ENCODE assay signal across 18 cellular contexts in the genomic region with DNA sequence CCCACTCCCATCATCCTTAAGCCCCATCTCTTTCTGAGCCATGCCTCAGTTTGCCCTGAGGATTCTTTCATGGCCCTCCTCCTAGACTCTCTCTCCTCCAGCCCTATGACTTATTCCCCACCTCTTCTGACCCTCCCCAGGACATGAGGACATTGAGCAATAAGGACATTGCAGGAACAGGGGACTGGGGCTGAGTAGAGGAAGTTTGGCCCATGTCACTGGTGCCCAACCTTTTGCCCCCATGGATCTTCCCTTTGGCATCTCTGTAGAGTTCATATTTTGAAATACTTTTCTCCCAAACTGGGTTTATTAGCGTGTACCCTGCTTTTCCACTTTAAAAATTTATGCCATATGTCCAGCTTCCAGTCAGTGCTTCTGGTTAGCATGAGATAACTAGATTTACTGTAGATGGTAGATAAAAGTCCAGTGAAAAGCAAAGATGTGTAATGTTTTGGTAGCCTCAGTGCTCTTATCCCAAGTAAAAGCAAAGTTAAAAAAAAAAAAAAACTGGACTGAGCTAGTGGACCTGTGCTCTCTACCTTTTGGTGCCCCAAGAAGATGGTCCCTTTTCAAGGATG. TPM values are rescaled to one million over a fixed set of nuclear protein-coding genes. Genes with fewer than 3 reads are reported as not detected.
DNase-seq lines count a peak whose midpoint lies in the region; ATAC-seq and TF ChIP-seq lines count a peak whose summit lies in the region.
"Had no signal": no experiment of that assay in that cellular context is flagged by ENCODE, and none has a peak within 500 bp of the region (broad histone marks: within the 10 kb centered on the region; RNA-seq: fewer than 3 reads in every experiment).

No MANE protein-coding gene starts in this region.

- H3K4me3 ChIP-seq in ascending aorta: no peak overlapping the region
- H3K4me3 ChIP-seq in mesenchymal stem cell (ENCODE audit: insufficient read depth in 1 of 2, low read depth in 1 of 2, low read length in 2 of 2): no peak overlapping the region
- H3K4me3 ChIP-seq in subcutaneous abdominal adipose tissue (ENCODE audit: low read depth in 1 of 5, low read length in 5 of 5): peak overlapping the region in 2 of 5 donors; percentile 12 to 32

- no peaks in the 10 kb centered on the region for H3K27me3 Mint-ChIP-seq in activated naive CD4-positive, alpha-beta T cell treated with anti-CD3 and anti-CD28 coated beads for 36 hours (ENCODE audit: low read depth)
- H3K27me3 Mint-ChIP-seq: activated CD4-positive, alpha-beta memory T cell treated with anti-CD3 and anti-CD28 coated beads, Interleukin-2, amount 10 ng/mL, durations not matched to agents 7 days and 5 days; activated T-helper 17 cell treated with anti-CD3 and anti-CD28 coated beads, Interleukin-2, amount 50 U/mL, for 72 hours; progenitor cell of endocrine pancreas had no signal

- intact Hi-C loops in ascending aorta (cut with DNase I): loop anchor here (2.0 kb wide), 1 partner anchor 23 kb away; no protein-coding TSS in a partner anchor
- intact Hi-C loops in posterior cingulate gyrus (cut with DNase I): no loop called here
- intact Hi-C loops in activated naive CD4-positive, alpha-beta T cell treated with anti-CD3 and anti-CD28 coated beads for 36 hours (cut with micrococcal nuclease): no loop called here

- no peaks in the 10 kb centered on the region for H3K27me3 ChIP-seq in ascending aorta
- H3K27me3 ChIP-seq in mesenchymal stem cell (ENCODE audit: control insufficient read depth in 1 of 2, insufficient read depth in 1 of 2, low read length in 2 of 2): no peaks in the 10 kb centered on the region
- H3K27me3 ChIP-seq in subcutaneous abdominal adipose tissue (ENCODE audit: control insufficient read depth in 5 of 5, insufficient read depth in 4 of 5, low read length in 5 of 5): no peaks in the 10 kb centered on the region
- H3K27me3 ChIP-seq: foreskin keratinocyte had no signal

- no peak overlapping the region for H2AFZ ChIP-seq in mesenchymal stem cell (ENCODE audit: low read depth, low read length)

- no peaks in the 10 kb centered on the region for H3K9me3 Mint-ChIP-seq in activated naive CD4-positive, alpha-beta T cell treated with anti-CD3 and anti-CD28 coated beads for 36 hours
- H3K9me3 Mint-ChIP-seq: activated CD4-positive, alpha-beta memory T cell treated with anti-CD3 and anti-CD28 coated beads, Interleukin-2, amount 10 ng/mL, durations not matched to agents 7 days and 5 days; activated T-helper 17 cell treated with anti-CD3 and anti-CD28 coated beads, Interleukin-2, amount 50 U/mL, for 72 hours had no signal

- TF ChIP-seq CTCF in ascending aorta (IDR thresholded peaks at IDR 0.05): no peak

- no peak overlapping the region for H2BK15ac ChIP-seq in mesenchymal stem cell (ENCODE audit: low read depth, poor library complexity, severe bottlenecking)

- H4K8ac ChIP-seq in mesenchymal stem cell (ENCODE audit: low read length): no peak overlapping the region

- no peak for ATAC-seq in GM21390 (IDR thresholded peaks at IDR 0.05; ENCODE audit: unreplicated experiment)
- ATAC-seq: activated T-helper 17 cell treated with anti-CD3 and anti-CD28 coated beads, Interleukin-2, amount 50 U/mL, for 72 hours had no signal

- H3K23ac ChIP-seq in mesenchymal stem cell (ENCODE audit: low read length in 2 of 2): no peak overlapping the region

- no peak overlapping the region for H3K4ac ChIP-seq in mesenchymal stem cell (ENCODE audit: low read depth in 1 of 2, low read length in 2 of 2)

- H3K4me3 Mint-ChIP-seq in activated naive CD4-positive, alpha-beta T cell treated with anti-CD3 and anti-CD28 coated beads for 36 hours: no peak overlapping the region
- H3K4me3 Mint-ChIP-seq: activated CD4-positive, alpha-beta memory T cell treated with anti-CD3 and anti-CD28 coated beads, Interleukin-2, amount 10 ng/mL, durations not matched to agents 7 days and 5 days; activated T-helper 17 cell treated with anti-CD3 and anti-CD28 coated beads, Interleukin-2, amount 50 U/mL, for 72 hours had no signal

- no peak overlapping the region for H4K91ac ChIP-seq in mesenchymal stem cell (ENCODE audit: low read length)

- H3K18ac ChIP-seq in mesenchymal stem cell (ENCODE audit: low read depth in 1 of 2, low read length in 2 of 2): no peak overlapping the region

- peak overlapping the region; percentile 88 for H3K9ac ChIP-seq in mesenchymal stem cell (ENCODE audit: low read length)
- peak overlapping the region in 2 of 5 donors; percentile 21 to 54 for H3K9ac ChIP-seq in subcutaneous abdominal adipose tissue (ENCODE audit: low read length in 5 of 5)
- H3K9ac ChIP-seq: KMS-11 had no signal

- no peaks in the 10 kb centered on the region for H3K4me1 Mint-ChIP-seq in activated naive CD4-positive, alpha-beta T cell treated with anti-CD3 and anti-CD28 coated beads for 36 hours (ENCODE audit: low read depth)
- H3K4me1 Mint-ChIP-seq: activated T-helper 17 cell treated with anti-CD3 and anti-CD28 coated beads, Interleukin-2, amount 50 U/mL, for 72 hours had no signal

- no peak overlapping the region for H2BK120ac ChIP-seq in mesenchymal stem cell (ENCODE audit: low read depth, low read length)

- DNase-seq in CD1c-positive myeloid dendritic cell (ENCODE audit: extremely low spot score) (peak; percentile 39), ascending aorta (ENCODE audit: low spot score in 2 of 2) (no peak), mesenchymal stem cell (no peak), posterior cingulate gyrus (no peak), DMS79 (lab: John Stamatoyannopoulos, UW) (no peak)
- DNase-seq in activated naive CD4-positive, alpha-beta T cell treated with anti-CD3 and anti-CD28 coated beads for 36 hours: no peak
- DNase-seq: activated CD4-positive, alpha-beta memory T cell treated with anti-CD3 and anti-CD28 coated beads, Interleukin-2, amount 10 ng/mL, durations not matched to agents 7 days and 5 days; foreskin keratinocyte; NCI-H1417 treated with DMSO at 0.1 percent for 48 hours; NCI-H446 treated with DMSO at 0.1 percent for 48 hours; stimulated activated CD4-positive, alpha-beta T cell treated with anti-CD3 and anti-CD28 coated beads, Interleukin-2, amount 100 ng/mL, for 24 hours had no signal

- peak overlapping the region; percentile 76 for H2AK5ac ChIP-seq in mesenchymal stem cell (ENCODE audit: low read length, severe bottlenecking)

- no peak overlapping the region for H3K14ac ChIP-seq in mesenchymal stem cell (ENCODE audit: low read length in 2 of 2)

- H3K79me1 ChIP-seq in mesenchymal stem cell (replicated peaks; ENCODE audit: low read length, poor library complexity, severe bottlenecking): peaks cover 41% of the 10 kb centered on the region

- no peak overlapping the region for H2BK12ac ChIP-seq in mesenchymal stem cell (ENCODE audit: low read length in 2 of 2)

- H3K27ac Mint-ChIP-seq in activated naive CD4-positive, alpha-beta T cell treated with anti-CD3 and anti-CD28 coated beads for 36 hours: no peak overlapping the region
- H3K27ac Mint-ChIP-seq: activated CD4-positive, alpha-beta memory T cell treated with anti-CD3 and anti-CD28 coated beads, Interleukin-2, amount 10 ng/mL, durations not matched to agents 7 days and 5 days; activated T-helper 17 cell treated with anti-CD3 and anti-CD28 coated beads, Interleukin-2, amount 50 U/mL, for 72 hours; progenitor cell of endocrine pancreas had no signal

- H3K36me3 ChIP-seq in ascending aorta: peaks cover 43 to 52% of the 10 kb centered on the region in 2 donors
- H3K36me3 ChIP-seq in mesenchymal stem cell (ENCODE audit: control insufficient read depth in 1 of 2, insufficient read depth in 2 of 2, low read depth in 1 of 2, low read length in 2 of 2): peaks cover 68 to 79% of the 10 kb centered on the region in 2 experiments
- peaks cover 0 to 72% (median 39%) of the 10 kb centered on the region in 5 donors for H3K36me3 ChIP-seq in subcutaneous abdominal adipose tissue (ENCODE audit: control insufficient read depth in 5 of 5, insufficient read depth in 5 of 5, low read length in 5 of 5)

- peak overlapping the region; percentile 89 to 98 for H3K27ac ChIP-seq in ascending aorta
- H3K27ac ChIP-seq in mesenchymal stem cell (ENCODE audit: low read length, poor library complexity, severe bottlenecking): peak overlapping the region; percentile 88
- peak overlapping the region; percentile 93 for H3K27ac ChIP-seq in subcutaneous abdominal adipose tissue (ENCODE audit: low read depth, low read length)
- H3K27ac ChIP-seq: KMS-11 had no signal

- H3K36me3 Mint-ChIP-seq in activated naive CD4-positive, alpha-beta T cell treated with anti-CD3 and anti-CD28 coated beads for 36 hours (ENCODE audit: low read depth): no peaks in the 10 kb centered on the region

- no CpG with 5 or more reads among the region's 1 CpG for WGBS in mesenchymal stem cell

- H3K4me1 ChIP-seq in ascending aorta (peaks cover 50 to 60% of the 10 kb centered on the region in 2 donors), mesenchymal stem cell (ENCODE audit: control insufficient read depth, insufficient read depth, low read depth, low read length) (peaks cover 40% of the 10 kb centered on the region), subcutaneous abdominal adipose tissue (ENCODE audit: control insufficient read depth in 5 of 5, insufficient read depth in 5 of 5, low read length in 5 of 5) (peaks cover 41 to 100% (median 95%) of the 10 kb centered on the region in 5 donors)

- H2BK5ac ChIP-seq in mesenchymal stem cell (ENCODE audit: low read depth, low read length, poor library complexity, severe bottlenecking): no peak overlapping the region

- H3K9me3 ChIP-seq in ascending aorta: no peaks in the 10 kb centered on the region
- H3K9me3 ChIP-seq in mesenchymal stem cell (ENCODE audit: control insufficient read depth, low read length): no peaks in the 10 kb centered on the region
- no peaks in the 10 kb centered on the region for H3K9me3 ChIP-seq in subcutaneous abdominal adipose tissue (ENCODE audit: control insufficient read depth in 5 of 5, low read length in 5 of 5)

- H3K4me2 ChIP-seq in mesenchymal stem cell (ENCODE audit: low read length, poor library complexity, severe bottlenecking): no peak overlapping the region
- H3K4me2 ChIP-seq: KMS-11 had no signal

- CTCF ChIA-PET in activated naive CD4-positive, alpha-beta T cell treated with anti-CD3 and anti-CD28 coated beads for 36 hours (lab: Charles Lee): no interaction called here

RNA-seq across cellular contexts. Expression of a gene that starts 6.1 kb away (rescaled TPM):
- not detected for total RNA-seq in ascending aorta
- polyA plus RNA-seq in mesenchymal stem cell (2013, experiment 1 of 2): not detected
- not detected for polyA plus RNA-seq in mesenchymal stem cell (2013, experiment 2 of 2)
- not detected for total RNA-seq in activated naive CD4-positive, alpha-beta T cell treated with anti-CD3 and anti-CD28 coated beads for 36 hours
- total RNA-seq: activated CD4-positive, alpha-beta memory T cell treated with anti-CD3 and anti-CD28 coated beads, Interleukin-2, amount 10 ng/mL, durations not matched to agents 7 days and 5 days; activated T-helper 17 cell treated with anti-CD3 and anti-CD28 coated beads, Interleukin-2, amount 50 U/mL, for 72 hours; astrocyte; foreskin keratinocyte; H4; progenitor cell of endocrine pancreas had no signal
- polyA plus RNA-seq: foreskin keratinocyte had no signal

RNA-seq across cellular contexts. Expression of a gene that starts 25.2 kb away (rescaled TPM):
- 708 TPM for total RNA-seq in ascending aorta
- 68.9 TPM for polyA plus RNA-seq in mesenchymal stem cell (2013, experiment 1 of 2)
- polyA plus RNA-seq in mesenchymal stem cell (2013, experiment 2 of 2): 57.9 TPM
- 1 to 10 TPM; 1.0 to 1.5 TPM for total RNA-seq in activated naive CD4-positive, alpha-beta T cell treated with anti-CD3 and anti-CD28 coated beads for 36 hours

RNA-seq across cellular contexts. Expression of a gene that starts 42.3 kb away (rescaled TPM):
- 188 TPM for total RNA-seq in ascending aorta
- 87.5 TPM for polyA plus RNA-seq in mesenchymal stem cell (2013, experiment 1 of 2)
- 89.4 TPM for polyA plus RNA-seq in mesenchymal stem cell (2013, experiment 2 of 2)
- total RNA-seq in activated naive CD4-positive, alpha-beta T cell treated with anti-CD3 and anti-CD28 coated beads for 36 hours: 100 to 1,000 TPM; 188 to 193 TPM

Comparison
In these comparisons a context has a peak if more than half of its experiments do, and no peak if none do; other contexts are left out.
1. RNA of a gene that starts 25.2 kb away (total RNA-seq): 708 TPM in ascending aorta (single experiment); 1.0 to 1.5 TPM in activated naive CD4-positive, alpha-beta T cell treated with anti-CD3 and anti-CD28 coated beads for 36 hours; every median in the first group is over 100 times any median in the second.
2. Peak in every context shown above with its lines, with median percentiles within 50 percentile points of each other: H3K27ac ChIP-seq.